9 cellular contexts compared by ENCODE assay signal in genomic region chr2:43345391-43345813, GRCh38.
DNase-seq lines count a peak whose midpoint lies in the region; ATAC-seq and TF ChIP-seq lines count a peak whose summit lies in the region.
"Had no signal": no experiment of that assay in that cellular context is flagged by ENCODE, and none has a peak within 500 bp of the region (broad histone marks: within the 10 kb centered on the region; RNA-seq: fewer than 3 reads in every experiment).

No MANE protein-coding gene starts in this region.

- H3K4me1 ChIP-seq in lung (ENCODE audit: control insufficient read depth in 2 of 2, insufficient read depth in 2 of 2, low read length in 2 of 2) (peaks cover 8 to 35% of the 10 kb centered on the region in 2 donors), subcutaneous abdominal adipose tissue (ENCODE audit: control insufficient read depth in 5 of 5, insufficient read depth in 5 of 5, low read length in 5 of 5) (peaks cover 11 to 74% (median 68%) of the 10 kb centered on the region in 5 donors), foreskin keratinocyte (peaks cover 10% of the 10 kb centered on the region)

- 56 to 79% methylated on average over 5 of the region's 5 CpGs for WGBS in lung, 2 donors

- H3K27ac ChIP-seq in lung (ENCODE audit: low read depth in 1 of 2, low read length in 1 of 2) (peak overlapping the region; percentile 64 to 76), subcutaneous abdominal adipose tissue (ENCODE audit: low read depth, low read length) (peak overlapping the region; percentile 89), foreskin keratinocyte (no peak overlapping the region)

- no peak overlapping the region for H3K4me3 ChIP-seq in lung
- H3K4me3 ChIP-seq in subcutaneous abdominal adipose tissue (ENCODE audit: low read depth in 1 of 5, low read length in 5 of 5) = no peak overlapping the region

- no peaks in the 10 kb centered on the region for H3K27me3 ChIP-seq in lung (ENCODE audit: control insufficient read depth, insufficient read depth)
- no peaks in the 10 kb centered on the region for H3K27me3 ChIP-seq in subcutaneous abdominal adipose tissue (ENCODE audit: control insufficient read depth in 5 of 5, insufficient read depth in 4 of 5, low read length in 5 of 5)
- no peaks in the 10 kb centered on the region for H3K27me3 ChIP-seq in foreskin keratinocyte

- ATAC-seq in lung (ENCODE audit: insufficient read depth, low FRiP score) (no peak), foreskin keratinocyte (no peak)

- H3K9ac ChIP-seq in subcutaneous abdominal adipose tissue (ENCODE audit: low read length in 5 of 5) = peak overlapping the region in 1 of 5 donors; percentile 56

- H3K9me3 ChIP-seq in lung (ENCODE audit: control insufficient read depth in 2 of 2, insufficient read depth in 1 of 2, low read length in 1 of 2) (no peaks in the 10 kb centered on the region), subcutaneous abdominal adipose tissue (ENCODE audit: control insufficient read depth in 5 of 5, low read length in 5 of 5) (no peaks in the 10 kb centered on the region)

- TF ChIP-seq CTCF in lung (IDR thresholded peaks at IDR 0.05; ENCODE audit: control extremely low read depth, extremely low read depth) = no peak
- TF ChIP-seq CTCF in foreskin keratinocyte (conservative IDR thresholded peaks at IDR 0.05) = no peak

- peak; percentile 22 for DNase-seq in NCI-H69 (lab: John Stamatoyannopoulos, UW)
- peak; percentile 49 for DNase-seq in ecto neural progenitor cell (ENCODE audit: low spot score)
- DNase-seq in lung (ENCODE audit: low spot score) = no peak
- DNase-seq in foreskin keratinocyte = no peak
- no peak for DNase-seq in amniotic stem cell (lab: John Stamatoyannopoulos, UW)
- DNase-seq in SIG-M5 (lab: John Stamatoyannopoulos, UW) = no peak
- no peak for DNase-seq in 8988T
- DNase-seq: NCI-H446 treated with DMSO at 0.1 percent for 48 hours had no signal

- H3K36me3 ChIP-seq in lung (ENCODE audit: control insufficient read depth in 2 of 2, insufficient read depth in 2 of 2, low read length in 2 of 2) = peaks cover 0 to 2% of the 10 kb centered on the region in 2 donors
- peaks cover 0 to 5% (median 0%) of the 10 kb centered on the region in 5 donors for H3K36me3 ChIP-seq in subcutaneous abdominal adipose tissue (ENCODE audit: control insufficient read depth in 5 of 5, insufficient read depth in 5 of 5, low read length in 5 of 5)

Comparison
In these comparisons a context has a peak if more than half of its experiments do, and no peak if none do; other contexts are left out.
1. DNase-seq: peak in NCI-H69 (single experiment) and ecto neural progenitor cell (single experiment); none in lung (single experiment), foreskin keratinocyte (0 of 2), amniotic stem cell (single experiment), SIG-M5 (single experiment) and 8988T (single experiment).